ENCODE assay signal across 3 cellular contexts in the genomic region with DNA sequence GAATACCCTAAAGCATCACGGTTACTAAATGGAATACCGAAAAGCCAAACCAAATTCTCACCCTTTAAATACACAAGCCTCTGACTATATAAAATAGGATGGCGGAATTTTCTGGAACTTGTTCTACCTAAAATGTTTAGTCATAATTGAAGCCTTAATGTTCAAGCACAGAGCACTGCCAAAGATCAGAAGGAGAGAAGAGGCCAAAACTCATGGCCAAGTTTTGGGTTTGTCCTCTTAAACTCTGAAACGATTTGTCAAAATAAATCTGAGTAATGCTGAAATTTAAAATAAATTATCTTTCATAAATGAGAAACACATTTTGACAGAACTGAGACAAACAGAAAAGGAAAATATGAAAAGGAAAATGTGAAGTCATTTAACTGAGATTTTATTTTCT.
"Had no signal": no experiment of that assay in that cellular context is flagged by ENCODE, and none has a peak within 500 bp of the region (broad histone marks: within the 10 kb centered on the region; RNA-seq: fewer than 3 reads in every experiment).

No MANE protein-coding gene starts in this region.

- ATAC-seq: GM12878 had no signal

- H3K4me3 ChIP-seq: GM12878 had no signal

- DNase-seq: GDM1, GF-D8 had no signal
